18 cellular contexts compared by ENCODE assay signal in the genomic region with DNA sequence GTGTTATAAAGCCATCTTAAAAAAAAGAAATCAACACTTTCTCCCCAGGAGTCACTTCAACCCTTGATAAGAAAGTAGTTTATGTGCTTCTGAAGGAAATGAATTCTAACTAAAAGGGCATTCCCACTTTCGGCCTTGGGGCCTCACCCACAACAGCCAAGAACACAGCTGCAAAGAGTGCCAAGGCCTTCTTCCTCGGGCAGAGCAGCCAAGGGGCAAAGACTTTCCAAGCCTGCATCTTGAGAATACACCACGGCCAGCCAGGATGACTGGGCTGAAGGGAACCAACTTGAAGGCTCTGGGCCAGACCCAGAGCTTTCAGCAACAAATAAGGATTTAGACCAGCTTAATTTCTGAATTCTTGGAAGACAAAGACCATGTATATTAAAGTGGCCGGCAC.
A peak's percentile ranks its signal among the peaks of the same experiment; 100 is the strongest.
DNase-seq lines count a peak whose midpoint lies in the region; ATAC-seq and TF ChIP-seq lines count a peak whose summit lies in the region.
"Had no signal": no experiment of that assay in that cellular context is flagged by ENCODE, and none has a peak within 500 bp of the region (broad histone marks: within the 10 kb centered on the region; RNA-seq: fewer than 3 reads in every experiment).

No MANE protein-coding gene starts in this region.

- no peak for TF ChIP-seq POLR2A in stomach (IDR thresholded peaks at IDR 0.05)

- H2BK120ac ChIP-seq in mesendoderm (ENCODE audit: low read depth, low read length): no peak overlapping the region

- DNase-seq in WTC11 (ENCODE audit: low spot score): no peak
- peak; percentile 62 for DNase-seq in mesendoderm
- peak; percentile 29 for DNase-seq in stomach
- no peak for DNase-seq in RPMI8226
- DNase-seq in activated CD8-positive, alpha-beta memory T cell treated with anti-CD3 and anti-CD28 coated beads for 24 hours: no peak
- DNase-seq: activated CD4-positive, alpha-beta memory T cell treated with anti-CD3 and anti-CD28 coated beads, Interleukin-2, amount 10 ng/mL, durations not matched to agents 7 days and 5 days; activated T-cell treated with anti-CD3 and anti-CD28 coated beads, Interleukin-2, amount 50 U/mL, for 48 hours; DMS79 treated with DMSO at 0.1 percent for 48 hours; effector memory CD4-positive, alpha-beta T cell; IMR-90; NCI-H1694 treated with DMSO at 0.1 percent for 48 hours; NCI-H345; right lobe of liver; stimulated activated CD4-positive, alpha-beta T cell treated with anti-CD3 and anti-CD28 coated beads, Interleukin-1b, Interleukin-23, amount 100 ng/mL, for 48 hours; WERI-Rb-1 had no signal

- CTCF ChIA-PET in WTC11 (lab: Charles Lee): interaction anchor here (0.8 kb wide), 1 partner anchor 12 kb away, joined by 3 read pairs; no protein-coding TSS in a partner anchor

- WGBS in mesendoderm (ENCODE audit: extremely low coverage, insufficient coverage, low lambda C conversion rate): no CpG with 5 or more reads among the region's 4 CpGs
- WGBS in stomach, 5 donors: 30 to 52% (median 40%) methylated on average over 4 of the region's 4 CpGs

- no peaks in the 10 kb centered on the region for H3K79me2 ChIP-seq in mesendoderm (ENCODE audit: control insufficient read depth, insufficient read depth, low read length)

- no peak overlapping the region for H3K23ac ChIP-seq in mesendoderm (ENCODE audit: low read length)

- ATAC-seq in WTC11: no peak
- ATAC-seq in GM18907 (IDR thresholded peaks at IDR 0.05; ENCODE audit: unreplicated experiment): no peak
- ATAC-seq: right lobe of liver had no signal

- H3K36me3 Mint-ChIP-seq in WTC11: peaks cover 13% of the 10 kb centered on the region
- peaks cover 46% of the 10 kb centered on the region for H3K36me3 Mint-ChIP-seq in dendritic cell treated with granulocyte-macrophage colony-stimulating factor and Interleukin-4, amounts not matched to agents 40 ng/mL and 50 ng/mL, for 4 days (ENCODE audit: low read depth)

- H4K8ac ChIP-seq in mesendoderm (ENCODE audit: low read depth, low read length): no peak overlapping the region

- TF ChIP-seq CTCF in WTC11 (IDR thresholded peaks at IDR 0.05) (no peak), stomach (IDR thresholded peaks at IDR 0.05) (no peak)

- H3K27ac Mint-ChIP-seq in WTC11: peak overlapping the region; percentile 4; the same call in 1 of the 2 replicates
- peak overlapping the region; percentile 59 for H3K27ac Mint-ChIP-seq in dendritic cell treated with granulocyte-macrophage colony-stimulating factor and Interleukin-4, amounts not matched to agents 40 ng/mL and 50 ng/mL, for 4 days
- H3K27ac Mint-ChIP-seq: activated CD4-positive, alpha-beta memory T cell treated with anti-CD3 and anti-CD28 coated beads, Interleukin-2, amount 10 ng/mL, durations not matched to agents 7 days and 5 days had no signal

- no peak overlapping the region for H2AK5ac ChIP-seq in mesendoderm (ENCODE audit: low read length)

- H3K27me3 ChIP-seq in mesendoderm (ENCODE audit: insufficient read depth, low read length, poor library complexity) (no peaks in the 10 kb centered on the region), stomach (no peaks in the 10 kb centered on the region)
- H3K27me3 ChIP-seq: right lobe of liver, vagina had no signal

- peaks cover 7% of the 10 kb centered on the region; the same call in 1 of the 2 replicates for H3K9me3 Mint-ChIP-seq in WTC11
- H3K9me3 Mint-ChIP-seq in dendritic cell treated with granulocyte-macrophage colony-stimulating factor and Interleukin-4, amounts not matched to agents 40 ng/mL and 50 ng/mL, for 4 days: no peaks in the 10 kb centered on the region
- H3K9me3 Mint-ChIP-seq: activated CD4-positive, alpha-beta memory T cell treated with anti-CD3 and anti-CD28 coated beads, Interleukin-2, amount 10 ng/mL, durations not matched to agents 7 days and 5 days had no signal

- peak overlapping the region; percentile 35 for H3K56ac ChIP-seq in mesendoderm (ENCODE audit: low read length)

- H3K4me3 ChIP-seq in mesendoderm (ENCODE audit: low read length) (no peak overlapping the region), stomach (no peak overlapping the region)
- H3K4me3 ChIP-seq: right lobe of liver, vagina had no signal

- no peaks in the 10 kb centered on the region for H3K27me3 Mint-ChIP-seq in WTC11 (ENCODE audit: low read depth)
- no peaks in the 10 kb centered on the region for H3K27me3 Mint-ChIP-seq in dendritic cell treated with granulocyte-macrophage colony-stimulating factor and Interleukin-4, amounts not matched to agents 40 ng/mL and 50 ng/mL, for 4 days
- H3K27me3 Mint-ChIP-seq: activated CD4-positive, alpha-beta memory T cell treated with anti-CD3 and anti-CD28 coated beads, Interleukin-2, amount 10 ng/mL, durations not matched to agents 7 days and 5 days had no signal

- intact Hi-C loops in dendritic cell treated with granulocyte-macrophage colony-stimulating factor and Interleukin-4, amounts not matched to agents 40 ng/mL and 50 ng/mL, for 4 days (cut with micrococcal nuclease): no loop called here
- intact Hi-C loops in stomach (cut with DNase I; ENCODE audit: low total_unique reads): no loop called here

- no peak overlapping the region for H3K4me3 Mint-ChIP-seq in WTC11
- H3K4me3 Mint-ChIP-seq in dendritic cell treated with granulocyte-macrophage colony-stimulating factor and Interleukin-4, amounts not matched to agents 40 ng/mL and 50 ng/mL, for 4 days: no peak overlapping the region
- H3K4me3 Mint-ChIP-seq: activated CD4-positive, alpha-beta memory T cell treated with anti-CD3 and anti-CD28 coated beads, Interleukin-2, amount 10 ng/mL, durations not matched to agents 7 days and 5 days had no signal

- H3K9me3 ChIP-seq in stomach: no peaks in the 10 kb centered on the region
- H3K9me3 ChIP-seq: right lobe of liver, vagina had no signal

- POLR2A ChIA-PET in WTC11 (lab: Charles Lee): interaction anchor here (0.8 kb wide), 1 partner anchor 14 kb away, joined by 3 read pairs; no protein-coding TSS in a partner anchor

- H2BK5ac ChIP-seq in mesendoderm (ENCODE audit: low read length): no peak overlapping the region

- H2BK15ac ChIP-seq in mesendoderm (replicated peaks; ENCODE audit: low read depth): no peak overlapping the region

- no peak overlapping the region for H3K4me2 ChIP-seq in mesendoderm (ENCODE audit: low read length)

- H3K36me3 ChIP-seq in mesendoderm (ENCODE audit: control insufficient read depth, insufficient read depth, low read length) (no peaks in the 10 kb centered on the region), stomach (peaks cover 0 to 3% (median 0%) of the 10 kb centered on the region in 4 donors)
- H3K36me3 ChIP-seq: right lobe of liver, vagina, WERI-Rb-1 had no signal

- H3K4me1 ChIP-seq in mesendoderm (ENCODE audit: control insufficient read depth, low read depth, low read length): peaks cover 12% of the 10 kb centered on the region
- H3K4me1 ChIP-seq in stomach: peaks cover 0 to 14% (median 9%) of the 10 kb centered on the region in 4 donors
- H3K4me1 ChIP-seq: vagina had no signal

- no peak overlapping the region for H3K27ac ChIP-seq in mesendoderm (ENCODE audit: low read depth, low read length)
- H3K27ac ChIP-seq in stomach: no peak overlapping the region
- H3K27ac ChIP-seq: right lobe of liver, vagina, WERI-Rb-1 had no signal

- H3K79me1 ChIP-seq in mesendoderm (ENCODE audit: low read length): no peaks in the 10 kb centered on the region

- H3K9ac ChIP-seq in mesendoderm (ENCODE audit: low read length): no peak overlapping the region

- TF ChIP-seq EP300 in stomach (IDR thresholded peaks at IDR 0.05): no peak

- peaks cover 21% of the 10 kb centered on the region for H3K4me1 Mint-ChIP-seq in WTC11
- H3K4me1 Mint-ChIP-seq in dendritic cell treated with granulocyte-macrophage colony-stimulating factor and Interleukin-4, amounts not matched to agents 40 ng/mL and 50 ng/mL, for 4 days (ENCODE audit: low read depth): peaks cover 41% of the 10 kb centered on the region
- H3K4me1 Mint-ChIP-seq: activated CD4-positive, alpha-beta memory T cell treated with anti-CD3 and anti-CD28 coated beads, Interleukin-2, amount 10 ng/mL, durations not matched to agents 7 days and 5 days had no signal

- H3K18ac ChIP-seq in mesendoderm (ENCODE audit: low read length): no peak overlapping the region

- no peak overlapping the region for H4K5ac ChIP-seq in mesendoderm (ENCODE audit: low read length)

- no peak overlapping the region for H3K4ac ChIP-seq in mesendoderm (ENCODE audit: low read depth, low read length)

TF ChIP-seq in WTC11, 78 proteins besides CTCF, POLR2A, EP300 and RAD21 (continues in another document):
- TF ChIP-seq, protein P1, sequence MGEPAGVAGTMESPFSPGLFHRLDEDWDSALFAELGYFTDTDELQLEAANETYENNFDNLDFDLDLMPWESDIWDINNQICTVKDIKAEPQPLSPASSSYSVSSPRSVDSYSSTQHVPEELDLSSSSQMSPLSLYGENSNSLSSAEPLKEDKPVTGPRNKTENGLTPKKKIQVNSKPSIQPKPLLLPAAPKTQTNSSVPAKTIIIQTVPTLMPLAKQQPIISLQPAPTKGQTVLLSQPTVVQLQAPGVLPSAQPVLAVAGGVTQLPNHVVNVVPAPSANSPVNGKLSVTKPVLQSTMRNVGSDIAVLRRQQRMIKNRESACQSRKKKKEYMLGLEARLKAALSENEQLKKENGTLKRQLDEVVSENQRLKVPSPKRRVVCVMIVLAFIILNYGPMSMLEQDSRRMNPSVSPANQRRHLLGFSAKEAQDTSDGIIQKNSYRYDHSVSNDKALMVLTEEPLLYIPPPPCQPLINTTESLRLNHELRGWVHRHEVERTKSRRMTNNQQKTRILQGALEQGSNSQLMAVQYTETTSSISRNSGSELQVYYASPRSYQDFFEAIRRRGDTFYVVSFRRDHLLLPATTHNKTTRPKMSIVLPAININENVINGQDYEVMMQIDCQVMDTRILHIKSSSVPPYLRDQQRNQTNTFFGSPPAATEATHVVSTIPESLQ (CRISPR knock-in tag; IDR thresholded peaks at IDR 0.05): no peak
- TF ChIP-seq EMX1 (CRISPR knock-in tag; IDR thresholded peaks at IDR 0.05) (no peak), NR2C2 (CRISPR knock-in tag; IDR thresholded peaks at IDR 0.05) (no peak), TP53 (CRISPR knock-in tag; IDR thresholded peaks at IDR 0.05) (no peak)
- TF ChIP-seq, protein P2, sequence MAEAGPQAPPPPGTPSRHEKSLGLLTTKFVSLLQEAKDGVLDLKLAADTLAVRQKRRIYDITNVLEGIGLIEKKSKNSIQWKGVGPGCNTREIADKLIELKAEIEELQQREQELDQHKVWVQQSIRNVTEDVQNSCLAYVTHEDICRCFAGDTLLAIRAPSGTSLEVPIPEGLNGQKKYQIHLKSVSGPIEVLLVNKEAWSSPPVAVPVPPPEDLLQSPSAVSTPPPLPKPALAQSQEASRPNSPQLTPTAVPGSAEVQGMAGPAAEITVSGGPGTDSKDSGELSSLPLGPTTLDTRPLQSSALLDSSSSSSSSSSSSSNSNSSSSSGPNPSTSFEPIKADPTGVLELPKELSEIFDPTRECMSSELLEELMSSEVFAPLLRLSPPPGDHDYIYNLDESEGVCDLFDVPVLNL (CRISPR knock-in tag; IDR thresholded peaks at IDR 0.05; ENCODE audit: borderline replicate concordance, low read depth): no peak

Comparison
In these comparisons a context has a peak if more than half of its experiments do, and no peak if none do; other contexts are left out.
1. DNase-seq: peak in mesendoderm (single experiment) and stomach (single experiment); none in WTC11 (single experiment), RPMI8226 (single experiment) and activated CD8-positive, alpha-beta memory T cell treated with anti-CD3 and anti-CD28 coated beads for 24 hours (single experiment).